Comparison of ENCODE assay signal across 1 cellular context in genomic region chr12:42325776-42326465, GRCh38.
TF ChIP-seq lines count a peak whose summit lies in the region.

Gene PPHLN1 (plus strand): TSS chr12:42326167. CDS start chr12:42335903, 9,736 bp downstream.
Gene ZCRB1 (minus strand): TSS chr12:42326094. CDS start chr12:42324102, 1,992 bp downstream.

TF ChIP-seq in HepG2, 621 proteins besides CTCF, POLR2A, EP300 and RAD21 (continued from another document and continues in another):
- TF ChIP-seq ATF3 (CRISPR knock-in tag; IDR thresholded peaks at IDR 0.05): no peak
- no peak for TF ChIP-seq CENPT (CRISPR knock-in tag; IDR thresholded peaks at IDR 0.05; ENCODE audit: low read depth)
- peak; percentile 55; the same call in 1 of the 2 replicates for TF ChIP-seq ZNF350 (CRISPR knock-in tag; IDR thresholded peaks at IDR 0.05; ENCODE audit: borderline replicate concordance, low read depth)
- TF ChIP-seq KAT8 (CRISPR knock-in tag; IDR thresholded peaks at IDR 0.05): peak; percentile 95
- TF ChIP-seq MIER2 (CRISPR knock-in tag; IDR thresholded peaks at IDR 0.05): no peak
- 0 out of 2 replicates have a peak, but pooled peaks have one; percentile 18 for TF ChIP-seq ZNF317 (CRISPR knock-in tag; IDR thresholded peaks at IDR 0.05)
- no peak for TF ChIP-seq ZNF367 (CRISPR knock-in tag; IDR thresholded peaks at IDR 0.05; ENCODE audit: borderline replicate concordance)
- TF ChIP-seq NFAT5 (CRISPR knock-in tag; IDR thresholded peaks at IDR 0.05): peak; percentile 63; the same call in 1 of the 2 replicates
- peak; percentile 63; the same call in 1 of the 2 replicates for TF ChIP-seq ZNF12 (CRISPR knock-in tag; IDR thresholded peaks at IDR 0.05)
- no peak for TF ChIP-seq ZBTB10 (CRISPR knock-in tag; IDR thresholded peaks at IDR 0.05; ENCODE audit: borderline replicate concordance)
- TF ChIP-seq ZFP41 (CRISPR knock-in tag; IDR thresholded peaks at IDR 0.05; ENCODE audit: borderline replicate concordance): no peak
- TF ChIP-seq ZNF549 (CRISPR knock-in tag; IDR thresholded peaks at IDR 0.05): no peak
- TF ChIP-seq ARNT2 (CRISPR knock-in tag; IDR thresholded peaks at IDR 0.05; ENCODE audit: low read depth): no peak
- peak; percentile 74; the same call in 1 of the 2 replicates for TF ChIP-seq SALL1 (CRISPR knock-in tag; IDR thresholded peaks at IDR 0.05)
- no peak for TF ChIP-seq TGIF2 (CRISPR knock-in tag; IDR thresholded peaks at IDR 0.05)
- peak; percentile 30 for TF ChIP-seq TBL1XR1 (IDR thresholded peaks at IDR 0.05; ENCODE audit: borderline replicate concordance, low read length, partially characterized antibody)
- TF ChIP-seq ZNF740 (CRISPR knock-in tag; IDR thresholded peaks at IDR 0.05): peak; percentile 58; the same call in 1 of the 2 replicates
- no peak for TF ChIP-seq THRA (CRISPR knock-in tag; IDR thresholded peaks at IDR 0.05; ENCODE audit: borderline replicate concordance)
- peak; percentile 34; the same call in 1 of the 2 replicates for TF ChIP-seq ZBTB14 (CRISPR knock-in tag; IDR thresholded peaks at IDR 0.05)
- 0 out of 2 replicates have a peak, but pooled peaks have one; percentile 62 for TF ChIP-seq ZNF329 (CRISPR knock-in tag; IDR thresholded peaks at IDR 0.05; ENCODE audit: low read depth)
- no peak for TF ChIP-seq RFX5 (IDR thresholded peaks at IDR 0.05; ENCODE audit: low read depth, low read length)
- 0 out of 2 replicates have a peak, but pooled peaks have one; percentile 21 for TF ChIP-seq MYPOP (CRISPR knock-in tag; IDR thresholded peaks at IDR 0.05)
- TF ChIP-seq LBX2 (CRISPR knock-in tag; IDR thresholded peaks at IDR 0.05; ENCODE audit: borderline replicate concordance): no peak
- no peak; the same call in 1 of the 2 replicates for TF ChIP-seq ZBTB46 (CRISPR knock-in tag; IDR thresholded peaks at IDR 0.05; ENCODE audit: borderline replicate concordance)
- no peak for TF ChIP-seq REXO4 (CRISPR knock-in tag; IDR thresholded peaks at IDR 0.05; ENCODE audit: borderline replicate concordance)
- peak; percentile 88 for TF ChIP-seq KDM5A (IDR thresholded peaks at IDR 0.05; ENCODE audit: borderline replicate concordance, low read length)
- TF ChIP-seq ZSCAN25 (CRISPR knock-in tag; IDR thresholded peaks at IDR 0.05): 0 out of 2 replicates have a peak, but pooled peaks have one; percentile 26
- peak; percentile 15; the same call in 1 of the 2 replicates for TF ChIP-seq NFYC (CRISPR knock-in tag; IDR thresholded peaks at IDR 0.05)
- peak; percentile 78; the same call in 1 of the 2 replicates for TF ChIP-seq PHF21A (CRISPR knock-in tag; IDR thresholded peaks at IDR 0.05)
- TF ChIP-seq ZNF530 (CRISPR knock-in tag; IDR thresholded peaks at IDR 0.05; ENCODE audit: low read depth): no peak
- TF ChIP-seq ARNT (IDR thresholded peaks at IDR 0.05): no peak
- no peak for TF ChIP-seq JUND (CRISPR knock-in tag; IDR thresholded peaks at IDR 0.05)
- TF ChIP-seq ZFX (CRISPR knock-in tag; IDR thresholded peaks at IDR 0.05; ENCODE audit: low read depth): peak; percentile 93
- TF ChIP-seq ZNF629 (CRISPR knock-in tag; conservative IDR thresholded peaks at IDR 0.05): no peak
- no peak for TF ChIP-seq DNMT3B (CRISPR knock-in tag; conservative IDR thresholded peaks at IDR 0.05)
- peak; percentile 68; the same call in 1 of the 2 replicates for TF ChIP-seq TBX2 (CRISPR knock-in tag; IDR thresholded peaks at IDR 0.05; ENCODE audit: borderline replicate concordance)
- TF ChIP-seq ZMAT3 (CRISPR knock-in tag; conservative IDR thresholded peaks at IDR 0.05): 0 out of 2 replicates have a peak, but pooled peaks have one; percentile 27
- TF ChIP-seq ISL2 (CRISPR knock-in tag; IDR thresholded peaks at IDR 0.05): no peak
- TF ChIP-seq RXRA (CRISPR knock-in tag; IDR thresholded peaks at IDR 0.05): peak; percentile 59; the same call in 1 of the 2 replicates
- no peak for TF ChIP-seq ZNF749 (CRISPR knock-in tag; IDR thresholded peaks at IDR 0.05; ENCODE audit: borderline replicate concordance)
- TF ChIP-seq SMARCE1 (IDR thresholded peaks at IDR 0.05; ENCODE audit: borderline replicate concordance): no peak
- TF ChIP-seq NFE2L2 (IDR thresholded peaks at IDR 0.05; ENCODE audit: low read length): no peak
- TF ChIP-seq YEATS4 (CRISPR knock-in tag; IDR thresholded peaks at IDR 0.05; ENCODE audit: borderline replicate concordance): peak; percentile 80; the same call in 1 of the 2 replicates
- no peak for TF ChIP-seq FIP1L1 (IDR thresholded peaks at IDR 0.05; ENCODE audit: borderline replicate concordance, insufficient read depth, low read depth, low read length)
- TF ChIP-seq FOXO4 (CRISPR knock-in tag; conservative IDR thresholded peaks at IDR 0.05): no peak
- no peak for TF ChIP-seq ZNF660 (CRISPR knock-in tag; IDR thresholded peaks at IDR 0.05; ENCODE audit: borderline replicate concordance, low read depth)
- TF ChIP-seq ZNF441 (CRISPR knock-in tag; IDR thresholded peaks at IDR 0.05; ENCODE audit: borderline replicate concordance): peak; percentile 53; the same call in 1 of the 2 replicates
- TF ChIP-seq ZBTB3 (CRISPR knock-in tag; IDR thresholded peaks at IDR 0.05; ENCODE audit: borderline replicate concordance, low read depth): no peak
- TF ChIP-seq ZNF331 (CRISPR knock-in tag; IDR thresholded peaks at IDR 0.05): no peak
